11 cellular contexts compared by ENCODE assay signal in the genomic region with DNA sequence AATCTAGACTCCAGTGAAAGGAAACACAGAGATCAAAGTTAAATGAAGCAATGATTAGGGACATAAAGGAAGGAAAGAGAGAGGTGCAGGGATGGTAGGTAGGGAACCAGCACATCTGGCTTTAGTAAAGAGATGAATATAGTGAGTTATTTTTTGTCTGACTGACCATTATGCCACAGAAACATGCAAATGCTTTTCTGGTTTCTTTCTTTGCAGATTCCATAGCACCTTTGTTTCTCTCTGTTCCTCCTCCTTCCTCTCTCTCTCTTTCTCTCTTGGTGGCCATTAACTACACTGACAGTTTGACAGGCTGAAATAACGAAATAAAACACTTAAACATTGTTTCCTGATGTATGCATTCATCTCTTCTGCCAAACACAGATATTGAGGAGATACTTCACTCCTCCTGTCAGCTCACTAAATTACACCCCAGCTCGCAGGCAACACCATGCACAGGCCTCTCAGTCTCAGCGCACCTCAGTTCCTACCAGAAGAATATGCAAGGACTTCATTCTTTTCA.
DNase-seq lines count a peak whose midpoint lies in the region; ATAC-seq lines count a peak whose summit lies in the region.
"Had no signal": no experiment of that assay in that cellular context is flagged by ENCODE, and none has a peak within 500 bp of the region (broad histone marks: within the 10 kb centered on the region; RNA-seq: fewer than 3 reads in every experiment).

No MANE protein-coding gene starts in this region.

- ATAC-seq in GM18873 (IDR thresholded peaks at IDR 0.05; ENCODE audit: low FRiP score, unreplicated experiment) (peak; percentile 71), GM21528 (IDR thresholded peaks at IDR 0.05; ENCODE audit: low FRiP score, unreplicated experiment) (peak; percentile 78), HG02981 (IDR thresholded peaks at IDR 0.05; ENCODE audit: unreplicated experiment) (peak; percentile 58), HG03565 (IDR thresholded peaks at IDR 0.05; ENCODE audit: unreplicated experiment) (peak; percentile 53)
- ATAC-seq: activated naive CD4-positive, alpha-beta T cell treated with anti-CD3 and anti-CD28 coated beads, Interleukin-2, amount 50 U/mL, for 72 hours had no signal

- DNase-seq in Kasumi-1 (lab: John Stamatoyannopoulos, UW) (no peak), NCI-H1417 (lab: John Stamatoyannopoulos, UW) (no peak), NCI-H1105 (lab: John Stamatoyannopoulos, UW) (no peak), HUDEP-2 (lab: John Stamatoyannopoulos, UW; ENCODE audit: unreplicated experiment in 76 of 76) (no peak)
- DNase-seq: mesenchymal stem cell, ovary had no signal
